In genomic region chrX:88135735-88136134, GRCh38 we compare ENCODE assay signal across 11 cellular contexts.
A peak's percentile ranks its signal among the peaks of the same experiment; 100 is the strongest.
DNase-seq lines count a peak whose midpoint lies in the region; ATAC-seq and TF ChIP-seq lines count a peak whose summit lies in the region.
"Had no signal": no experiment of that assay in that cellular context is flagged by ENCODE, and none has a peak within 500 bp of the region (broad histone marks: within the 10 kb centered on the region; RNA-seq: fewer than 3 reads in every experiment).

No MANE protein-coding gene starts in this region.

- H3K27me3 ChIP-seq in Karpas-422 (ENCODE audit: low read length) = no peaks in the 10 kb centered on the region
- H3K27me3 ChIP-seq in thyroid gland = no peaks in the 10 kb centered on the region
- H3K27me3 ChIP-seq: SJSA1 had no signal

- H3K36me3 Mint-ChIP-seq in nephron progenitor cell (ENCODE audit: low read depth) = no peaks in the 10 kb centered on the region

- H3K4me3 ChIP-seq in Karpas-422 (ENCODE audit: low read length) (no peak overlapping the region), thyroid gland (replicated peaks in 1 of 3) (no peak overlapping the region)
- H3K4me3 ChIP-seq: SJSA1 had no signal

- no peaks in the 10 kb centered on the region for H3K79me2 ChIP-seq in Karpas-422 (ENCODE audit: low read length)

- ATAC-seq in GM18520 (IDR thresholded peaks at IDR 0.05; ENCODE audit: unreplicated experiment) (no peak), GM19324 (IDR thresholded peaks at IDR 0.05; ENCODE audit: low FRiP score, unreplicated experiment) (no peak)

- H4K20me1 ChIP-seq in Karpas-422 (ENCODE audit: insufficient read depth, low read depth, low read length) = no peaks in the 10 kb centered on the region

- no peaks in the 10 kb centered on the region for H3K9me2 ChIP-seq in Karpas-422 (replicated peaks; ENCODE audit: insufficient read depth, low read length)

- no peak overlapping the region for H3K27ac Mint-ChIP-seq in nephron progenitor cell

- H3K4me1 ChIP-seq in Karpas-422 (ENCODE audit: low read length) (no peaks in the 10 kb centered on the region), thyroid gland (no peaks in the 10 kb centered on the region)
- H3K4me1 ChIP-seq: SJSA1 had no signal

- H3K4me2 ChIP-seq in Karpas-422 (ENCODE audit: low read depth, low read length, poor library complexity, severe bottlenecking) = no peak overlapping the region

- intact Hi-C loops in thyroid gland (cut with DNase I) = no loop called here

- H2AFZ ChIP-seq in Karpas-422 (ENCODE audit: low read length) = no peak overlapping the region

- POLR2A ChIA-PET in GM10248 (lab: Yijun Ruan, JAX) = no interaction called here

- CTCF ChIA-PET in GM10248 (lab: Yijun Ruan, JAX) = no interaction called here

- no peak overlapping the region for H3K9ac ChIP-seq in Karpas-422 (ENCODE audit: low read length)

- 29 to 33% methylated on average over 3 of the region's 3 CpGs for WGBS in thyroid gland, 2 donors

- TF ChIP-seq POLR2A in thyroid gland (IDR thresholded peaks at IDR 0.05) = no peak

- H3K9me3 ChIP-seq in Karpas-422 (ENCODE audit: low read length) = no peaks in the 10 kb centered on the region
- no peaks in the 10 kb centered on the region for H3K9me3 ChIP-seq in thyroid gland
- H3K9me3 ChIP-seq: SJSA1 had no signal

- H3K4me3 Mint-ChIP-seq in nephron progenitor cell = no peak overlapping the region

- DNase-seq in GM10248 (ENCODE audit: extremely low spot score) (no peak), Karpas-422 (peak; percentile 72), nephron progenitor cell (no peak), thyroid gland (no peak)
- DNase-seq: activated CD4-positive, alpha-beta T cell treated with anti-CD3 and anti-CD28 coated beads, Interleukin-2, amount 50 U/mL, for 1 hour; activated effector memory CD4-positive, alpha-beta T cell treated with anti-CD3 and anti-CD28 coated beads, Interleukin-2, amount 50 U/mL, for 16 hours; kidney glomerular epithelial cell had no signal

- H3K27ac ChIP-seq in Karpas-422 (ENCODE audit: low read length) = no peak overlapping the region
- no peak overlapping the region for H3K27ac ChIP-seq in VCaP
- H3K27ac ChIP-seq in thyroid gland = no peak overlapping the region
- H3K27ac ChIP-seq: SJSA1 had no signal

- no peaks in the 10 kb centered on the region for H3K9me3 Mint-ChIP-seq in nephron progenitor cell

- H3K36me3 ChIP-seq in Karpas-422 (ENCODE audit: insufficient read depth, low read length) (no peaks in the 10 kb centered on the region), thyroid gland (no peaks in the 10 kb centered on the region)
- H3K36me3 ChIP-seq: SJSA1 had no signal

- H3K4me1 Mint-ChIP-seq in nephron progenitor cell = no peaks in the 10 kb centered on the region

- TF ChIP-seq CTCF in GM10248 (IDR thresholded peaks at IDR 0.05; ENCODE audit: control extremely low read depth, extremely low read depth, low read depth, missing control alignments) (peak; percentile 10), VCaP (conservative IDR thresholded peaks at IDR 0.05) (peak; percentile 42), nephron progenitor cell (IDR thresholded peaks at IDR 0.05) (peak; percentile 48), thyroid gland (IDR thresholded peaks at IDR 0.05) (no peak)

- no peaks in the 10 kb centered on the region for H3K27me3 Mint-ChIP-seq in nephron progenitor cell (ENCODE audit: low read depth, poor library complexity)

Comparison
In these comparisons a context has a peak if more than half of its experiments do, and no peak if none do; other contexts are left out.
1. CTCF ChIP-seq: peak in GM10248 (single experiment), VCaP (single experiment) and nephron progenitor cell (single experiment); none in thyroid gland (0 of 6).